Comparison of ENCODE assay signal across 20 cellular contexts in genomic region chr2:236775521-236775920, GRCh38.
DNase-seq lines count a peak whose midpoint lies in the region; ATAC-seq, FAIRE-seq and TF ChIP-seq lines count a peak whose summit lies in the region.
"Had no signal": no experiment of that assay in that cellular context is flagged by ENCODE, and none has a peak within 500 bp of the region (broad histone marks: within the 10 kb centered on the region; RNA-seq: fewer than 3 reads in every experiment).

No MANE protein-coding gene starts in this region.

- no peak overlapping the region; the same call in 2 of the 3 replicates for H3K4me2 ChIP-seq in A549

- no peak for TF ChIP-seq RAD21 in A549 (conservative IDR thresholded peaks at IDR 0.05 in 1 of 2, IDR thresholded peaks at IDR 0.05 in 1 of 2)

- FAIRE-seq in A549 (lab: Jason Lieb, UNC) (no peak), GM12891 (lab: Jason Lieb, UNC) (no peak), GM19239 (lab: Jason Lieb, UNC) (no peak)

- H3K4me3 ChIP-seq in A549: no peak overlapping the region
- no peak overlapping the region for H3K4me3 ChIP-seq in RWPE2 (ENCODE audit: severe bottlenecking)
- H3K4me3 ChIP-seq in brain microvascular endothelial cell (ENCODE audit: low read depth, low read length): no peak overlapping the region

- POLR2A ChIA-PET in A549 (lab: Yijun Ruan, JAX): interaction anchor here (0.6 kb wide), 1 partner anchor 17 kb away, joined by 3 read pairs; no protein-coding TSS in a partner anchor

- DNase-seq in A549 (ENCODE audit: low read depth in 1 of 2, low spot score in 1 of 2) (no peak), RWPE2 (ENCODE audit: low spot score) (no peak), brain microvascular endothelial cell (no peak), myocyte (ENCODE audit: low read depth) (peak; percentile 26), T-helper 1 cell (no peak), GM12891 (ENCODE audit: insufficient read length, low spot score) (no peak), GM19239 (ENCODE audit: insufficient read length, low spot score) (no peak)
- DNase-seq: H9, HFFc6, KBM-7, NCI-H1105, NCI-H146, NCI-H2029, NCI-H345, NCI-H524, NCI-H774, RPMI8226, SIG-M5 had no signal

- no peaks in the 10 kb centered on the region for H3K27me3 ChIP-seq in RWPE2 (ENCODE audit: insufficient read depth, poor library complexity, severe bottlenecking)
- no peaks in the 10 kb centered on the region for H3K27me3 ChIP-seq in brain microvascular endothelial cell (replicated peaks)

- in situ Hi-C loops in brain microvascular endothelial cell (cut with HindIII; ENCODE audit: low pct_ligation_motif_present, low sequenced_read_pairs): no loop called here

- TF ChIP-seq POLR2A in A549 (IDR thresholded peaks at IDR 0.05; ENCODE audit: low read length) (no peak), GM12891 (IDR thresholded peaks at IDR 0.05; ENCODE audit: low read depth, low read length) (no peak)

- no peak for TF ChIP-seq EP300 in A549 (IDR thresholded peaks at IDR 0.05)

- ATAC-seq in A549 (no peak), RWPE2 (ENCODE audit: low read depth) (no peak), HG02588 (IDR thresholded peaks at IDR 0.05; ENCODE audit: unreplicated experiment) (no peak)

- 38% methylated on average over 2 of the region's 2 CpGs for WGBS in A549 (ENCODE audit: missing lambda C conversion rate)

- H3K36me3 ChIP-seq in RWPE2 (ENCODE audit: low read depth) (no peaks in the 10 kb centered on the region), brain microvascular endothelial cell (replicated peaks) (no peaks in the 10 kb centered on the region)

- H3K9me3 ChIP-seq in A549 (no peaks in the 10 kb centered on the region), RWPE2 (ENCODE audit: severe bottlenecking) (no peaks in the 10 kb centered on the region)

- CTCF ChIA-PET in A549 (lab: Yijun Ruan, JAX): interaction anchor here (1.1 kb wide), 1 partner anchor 285 kb away, joined by 4 read pairs; no protein-coding TSS in a partner anchor

- H3K27ac ChIP-seq in A549 (peak overlapping the region; percentile 79 to 94; a peak in 5 of 6 replicates), RWPE2 (ENCODE audit: poor library complexity, severe bottlenecking) (peak overlapping the region; percentile 85), brain microvascular endothelial cell (peak overlapping the region; percentile 73)
- H3K27ac ChIP-seq: HL-60 had no signal

- TF ChIP-seq CTCF in A549 (IDR thresholded peaks at IDR 0.05) (no peak), RWPE2 (IDR thresholded peaks at IDR 0.05; ENCODE audit: poor library complexity, severe bottlenecking) (no peak), brain microvascular endothelial cell (IDR thresholded peaks at IDR 0.05; ENCODE audit: low read depth, low read length, missing control alignments) (no peak)

- peaks cover 25% of the 10 kb centered on the region for H3K4me1 ChIP-seq in A549
- H3K4me1 ChIP-seq in RWPE2 (ENCODE audit: insufficient read depth, poor library complexity, severe bottlenecking): peaks cover 21% of the 10 kb centered on the region

TF ChIP-seq in A549, 52 proteins besides CTCF, POLR2A, EP300 and RAD21 (continues in another document):
- no peak for TF ChIP-seq FOSB (CRISPR knock-in tag; IDR thresholded peaks at IDR 0.05)
- no peak for TF ChIP-seq POLR2AphosphoS2 (conservative IDR thresholded peaks at IDR 0.05; ENCODE audit: low read length)
- no peak for TF ChIP-seq SREBF2 (IDR thresholded peaks at IDR 0.05)
- no peak for TF ChIP-seq BCL3 (IDR thresholded peaks at IDR 0.05)
- TF ChIP-seq PBX3 (IDR thresholded peaks at IDR 0.05): no peak
- no peak for TF ChIP-seq E2F6 (IDR thresholded peaks at IDR 0.05; ENCODE audit: borderline replicate concordance, low read depth)
- TF ChIP-seq NFE2L2 (conservative IDR thresholded peaks at IDR 0.05; ENCODE audit: low read length): no peak
- TF ChIP-seq HES2 (IDR thresholded peaks at IDR 0.05): no peak
- no peak for TF ChIP-seq RARB (CRISPR knock-in tag; IDR thresholded peaks at IDR 0.05)
- no peak for TF ChIP-seq TFCP2L1 (CRISPR knock-in tag; IDR thresholded peaks at IDR 0.05)
- no peak for TF ChIP-seq HOXB13 (CRISPR knock-in tag; IDR thresholded peaks at IDR 0.05; ENCODE audit: low read depth)
- no peak for TF ChIP-seq CHD4 (IDR thresholded peaks at IDR 0.05; ENCODE audit: borderline replicate concordance)
- TF ChIP-seq ZFP36 (IDR thresholded peaks at IDR 0.05; ENCODE audit: borderline replicate concordance, partially characterized antibody): no peak
- TF ChIP-seq RCOR1 (IDR thresholded peaks at IDR 0.05; ENCODE audit: low read depth, low read length): no peak
- TF ChIP-seq ZC3H11A (IDR thresholded peaks at IDR 0.05): no peak

TF ChIP-seq in GM12891, 5 proteins besides CTCF, POLR2A, EP300 and RAD21:
- TF ChIP-seq SPI1 (IDR thresholded peaks at IDR 0.05; ENCODE audit: low read depth, low read length): no peak
- TF ChIP-seq POU2F2 (IDR thresholded peaks at IDR 0.05; ENCODE audit: low read depth, low read length): no peak
- no peak for TF ChIP-seq TAF1 (IDR thresholded peaks at IDR 0.05; ENCODE audit: low read depth, low read length)
- no peak for TF ChIP-seq POLR2AphosphoS5 (IDR thresholded peaks at IDR 0.05; ENCODE audit: low read depth, low read length)
- TF ChIP-seq PAX5 (IDR thresholded peaks at IDR 0.05; ENCODE audit: insufficient read depth, low read length, severe bottlenecking): no peak
TF ChIP-seq in GM12891: peak in this region for 0.
